13 cellular contexts compared by ENCODE assay signal in genomic region chr2:88561646-88562388, GRCh38.
DNase-seq lines count a peak whose midpoint lies in the region; ATAC-seq lines count a peak whose summit lies in the region.
"Had no signal": no experiment of that assay in that cellular context is flagged by ENCODE, and none has a peak within 500 bp of the region (broad histone marks: within the 10 kb centered on the region; RNA-seq: fewer than 3 reads in every experiment).

No MANE protein-coding gene starts in this region.

- no peak overlapping the region for H3K27ac ChIP-seq in naive thymus-derived CD4-positive, alpha-beta T cell (ENCODE audit: low read depth, low read length)
- H3K27ac ChIP-seq: lower lobe of right lung had no signal

- no peaks in the 10 kb centered on the region for H3K27me3 ChIP-seq in naive thymus-derived CD4-positive, alpha-beta T cell (ENCODE audit: control insufficient read depth in 2 of 2, insufficient read depth in 2 of 2, low read length in 2 of 2)

- no peaks in the 10 kb centered on the region for H3K9me3 Mint-ChIP-seq in activated T-helper 2 cell treated with anti-CD3 and anti-CD28 coated beads, Interferon-gamma antibody, Interleukin-2, Interleukin-4, amounts not matched to agents 10 μg/mL and 5 μg/mL and 100 μg/mL, durations not matched to agents 14 hours and 24 hours and 36 hours
- H3K9me3 Mint-ChIP-seq in naive thymus-derived CD4-positive, alpha-beta T cell, result no peaks in the 10 kb centered on the region
- H3K9me3 Mint-ChIP-seq: activated naive CD8-positive, alpha-beta T cell treated with anti-CD3 and anti-CD28 coated beads, Interleukin-2, amount 50 U/mL, for 24 hours had no signal

- H3K27ac Mint-ChIP-seq in activated T-helper 2 cell treated with anti-CD3 and anti-CD28 coated beads, Interferon-gamma antibody, Interleukin-2, Interleukin-4, amounts not matched to agents 10 μg/mL and 5 μg/mL and 100 μg/mL, durations not matched to agents 14 hours and 24 hours and 36 hours, result peak overlapping the region; percentile 85
- peak overlapping the region in 4 of 9 donors; percentile 0 to 56 (median 36) for H3K27ac Mint-ChIP-seq in naive thymus-derived CD4-positive, alpha-beta T cell

- H3K27me3 Mint-ChIP-seq in activated T-helper 2 cell treated with anti-CD3 and anti-CD28 coated beads, Interferon-gamma antibody, Interleukin-2, Interleukin-4, amounts not matched to agents 10 μg/mL and 5 μg/mL and 100 μg/mL, durations not matched to agents 14 hours and 24 hours and 36 hours (ENCODE audit: low read depth), result no peaks in the 10 kb centered on the region
- H3K27me3 Mint-ChIP-seq in naive thymus-derived CD4-positive, alpha-beta T cell, result no peaks in the 10 kb centered on the region
- H3K27me3 Mint-ChIP-seq: activated naive CD8-positive, alpha-beta T cell treated with anti-CD3 and anti-CD28 coated beads, Interleukin-2, amount 50 U/mL, for 24 hours had no signal

- peaks cover 29% of the 10 kb centered on the region for H3K4me1 Mint-ChIP-seq in activated T-helper 2 cell treated with anti-CD3 and anti-CD28 coated beads, Interferon-gamma antibody, Interleukin-2, Interleukin-4, amounts not matched to agents 10 μg/mL and 5 μg/mL and 100 μg/mL, durations not matched to agents 14 hours and 24 hours and 36 hours (ENCODE audit: low read depth)
- H3K4me1 Mint-ChIP-seq in naive thymus-derived CD4-positive, alpha-beta T cell, result peaks cover 0 to 13% (median 0%) of the 10 kb centered on the region in 7 donors

- CTCF ChIA-PET in naive thymus-derived CD4-positive, alpha-beta T cell (lab: Charles Lee), result no interaction called here

- DNase-seq in activated T-helper 2 cell treated with anti-CD3 and anti-CD28 coated beads, Interferon-gamma antibody, Interleukin-2, Interleukin-4, amounts not matched to agents 10 μg/mL and 5 μg/mL and 100 μg/mL, durations not matched to agents 14 hours and 24 hours and 36 hours (ENCODE audit: low spot score), result no peak
- no peak for DNase-seq in NK-92 (lab: John Stamatoyannopoulos, UW; ENCODE audit: unreplicated experiment)
- DNase-seq in NCI-H187 (lab: John Stamatoyannopoulos, UW), result no peak
- DNase-seq in naive thymus-derived CD4-positive, alpha-beta T cell, result no peak
- DNase-seq: activated CD4-positive, CD25-positive, alpha-beta regulatory T cell treated with anti-CD3 and anti-CD28 coated beads, Interleukin-2, amount 50 U/mL, for 72 hours; activated naive CD8-positive, alpha-beta T cell treated with anti-CD3 and anti-CD28 coated beads, Interleukin-2, amount 50 U/mL, for 24 hours; DMS 273 treated with DMSO at 0.1 percent for 48 hours; lower lobe of right lung; NCI-H2171; trophoblast cell had no signal

- H3K4me1 ChIP-seq in naive thymus-derived CD4-positive, alpha-beta T cell (ENCODE audit: control insufficient read depth in 2 of 2, insufficient read depth in 2 of 2, low read length in 2 of 2), result no peaks in the 10 kb centered on the region
- H3K4me1 ChIP-seq: lower lobe of right lung had no signal

- intact Hi-C loops in activated T-helper 2 cell treated with anti-CD3 and anti-CD28 coated beads, Interferon-gamma antibody, Interleukin-2, Interleukin-4, amounts not matched to agents 10 μg/mL and 5 μg/mL and 100 μg/mL, durations not matched to agents 14 hours and 24 hours and 36 hours (cut with micrococcal nuclease), result no loop called here
- intact Hi-C loops in naive thymus-derived CD4-positive, alpha-beta T cell (cut with micrococcal nuclease), result no loop called here

- H3K9me3 ChIP-seq in naive thymus-derived CD4-positive, alpha-beta T cell (ENCODE audit: control insufficient read depth in 2 of 3, low read length in 3 of 3), result no peaks in the 10 kb centered on the region
- H3K9me3 ChIP-seq: lower lobe of right lung had no signal

- H3K36me3 ChIP-seq in naive thymus-derived CD4-positive, alpha-beta T cell (ENCODE audit: control insufficient read depth in 2 of 3, insufficient read depth in 3 of 3, low read length in 3 of 3), result peaks cover 11 to 50% (median 16%) of the 10 kb centered on the region in 3 experiments

- no peak overlapping the region for H3K4me3 Mint-ChIP-seq in activated T-helper 2 cell treated with anti-CD3 and anti-CD28 coated beads, Interferon-gamma antibody, Interleukin-2, Interleukin-4, amounts not matched to agents 10 μg/mL and 5 μg/mL and 100 μg/mL, durations not matched to agents 14 hours and 24 hours and 36 hours (ENCODE audit: low read depth)
- H3K4me3 Mint-ChIP-seq in naive thymus-derived CD4-positive, alpha-beta T cell, result no peak overlapping the region
- H3K4me3 Mint-ChIP-seq: activated naive CD8-positive, alpha-beta T cell treated with anti-CD3 and anti-CD28 coated beads, Interleukin-2, amount 50 U/mL, for 24 hours had no signal

- H3K4me3 ChIP-seq in naive thymus-derived CD4-positive, alpha-beta T cell (ENCODE audit: low read length), result no peak overlapping the region
- H3K4me3 ChIP-seq: lower lobe of right lung had no signal

- peaks cover 51% of the 10 kb centered on the region for H3K36me3 Mint-ChIP-seq in activated T-helper 2 cell treated with anti-CD3 and anti-CD28 coated beads, Interferon-gamma antibody, Interleukin-2, Interleukin-4, amounts not matched to agents 10 μg/mL and 5 μg/mL and 100 μg/mL, durations not matched to agents 14 hours and 24 hours and 36 hours (ENCODE audit: low read depth)
- H3K36me3 Mint-ChIP-seq in naive thymus-derived CD4-positive, alpha-beta T cell, result peaks cover 0 to 25% (median 13%) of the 10 kb centered on the region in 5 donors

- ATAC-seq in GM18861 (IDR thresholded peaks at IDR 0.05; ENCODE audit: unreplicated experiment) (peak; percentile 56), GM21515 (IDR thresholded peaks at IDR 0.05; ENCODE audit: unreplicated experiment) (peak; percentile 73), HG03066 (IDR thresholded peaks at IDR 0.05; ENCODE audit: low read depth, unreplicated experiment) (peak; percentile 59)
- no peak for ATAC-seq in naive thymus-derived CD4-positive, alpha-beta T cell
- ATAC-seq: activated naive CD8-positive, alpha-beta T cell treated with anti-CD3 and anti-CD28 coated beads, Interleukin-2, amount 50 U/mL, for 24 hours; lower lobe of right lung had no signal

- POLR2A ChIA-PET in naive thymus-derived CD4-positive, alpha-beta T cell (lab: Charles Lee), result no interaction called here
